Comparison of ENCODE assay signal across 1 cellular context in the genomic region with DNA sequence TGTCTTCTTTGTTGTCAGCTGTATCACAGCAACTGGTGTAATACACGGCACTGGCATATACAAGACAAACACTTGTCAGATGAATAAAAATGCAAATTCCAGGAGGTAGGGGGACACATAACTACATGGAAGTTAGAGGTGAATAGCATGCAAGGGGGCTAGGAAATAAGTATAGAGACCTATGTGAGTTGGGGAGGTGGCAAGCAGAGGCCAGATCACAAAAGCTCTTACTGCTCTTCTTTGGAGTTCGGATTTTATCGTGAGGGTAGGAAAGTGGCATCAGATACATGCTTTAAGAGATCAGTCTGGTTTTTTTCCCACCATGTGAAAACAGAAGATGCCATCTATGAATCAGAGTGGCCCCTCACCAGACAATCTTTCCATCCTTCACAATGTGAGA.
TF ChIP-seq lines count a peak whose summit lies in the region.

No MANE protein-coding gene starts in this region.

TF ChIP-seq in HEK293, 187 proteins besides CTCF, POLR2A, EP300 and RAD21:
- TF ChIP-seq SCRT2 (tag by site-specific recombination; IDR thresholded peaks at IDR 0.05): peak; percentile 38; the same call in 1 of the 2 replicates
- TF ChIP-seq ZSCAN30 (tag by site-specific recombination; IDR thresholded peaks at IDR 0.05): no peak
- no peak for TF ChIP-seq ZNF433 (tag by site-specific recombination; IDR thresholded peaks at IDR 0.05; ENCODE audit: low read depth)
TF ChIP-seq in HEK293: peak in this region for 1.
